ENCODE assay signal across 2 cellular contexts in genomic region chr18:28204154-28204553, GRCh38.
TF ChIP-seq lines count a peak whose summit lies in the region.

No MANE protein-coding gene starts in this region.

TF ChIP-seq in A549, 52 proteins besides CTCF, POLR2A, EP300 and RAD21 (continued from another document):
- TF ChIP-seq HMGXB4 (CRISPR knock-in tag; IDR thresholded peaks at IDR 0.05; ENCODE audit: borderline replicate concordance): no peak
- no peak for TF ChIP-seq RCOR1 (IDR thresholded peaks at IDR 0.05; ENCODE audit: low read depth, low read length)
- TF ChIP-seq PBX3 (IDR thresholded peaks at IDR 0.05): no peak
- TF ChIP-seq JUNB (IDR thresholded peaks at IDR 0.05): peak; percentile 42; the same call in 1 of the 2 replicates
- TF ChIP-seq JUN (IDR thresholded peaks at IDR 0.05): no peak
- TF ChIP-seq CEBPB (IDR thresholded peaks at IDR 0.05): no peak
- no peak for TF ChIP-seq HOXB5 (CRISPR knock-in tag; IDR thresholded peaks at IDR 0.05)
- TF ChIP-seq NFE2L2 (conservative IDR thresholded peaks at IDR 0.05; ENCODE audit: low read length): 0 out of 2 replicates have a peak, but pooled peaks have one; percentile 23
- peak; percentile 10; the same call in 1 of the 2 replicates for TF ChIP-seq GATA3 (IDR thresholded peaks at IDR 0.05; ENCODE audit: borderline replicate concordance)

TF ChIP-seq in HCT116, 20 proteins besides CTCF, POLR2A, EP300 and RAD21 (continued from another document):
- TF ChIP-seq ATF3 (IDR thresholded peaks at IDR 0.05) (no peak), REST (IDR thresholded peaks at IDR 0.05; ENCODE audit: low read depth) (no peak), CBX3 (IDR thresholded peaks at IDR 0.05; ENCODE audit: low read depth) (no peak), POLR2AphosphoS5 (IDR thresholded peaks at IDR 0.05; ENCODE audit: low read depth, low read length) (no peak), EGR1 (IDR thresholded peaks at IDR 0.05; ENCODE audit: low read depth) (no peak), FOSL1 (IDR thresholded peaks at IDR 0.05; ENCODE audit: low read depth) (no peak)
- TF ChIP-seq, protein P1, sequence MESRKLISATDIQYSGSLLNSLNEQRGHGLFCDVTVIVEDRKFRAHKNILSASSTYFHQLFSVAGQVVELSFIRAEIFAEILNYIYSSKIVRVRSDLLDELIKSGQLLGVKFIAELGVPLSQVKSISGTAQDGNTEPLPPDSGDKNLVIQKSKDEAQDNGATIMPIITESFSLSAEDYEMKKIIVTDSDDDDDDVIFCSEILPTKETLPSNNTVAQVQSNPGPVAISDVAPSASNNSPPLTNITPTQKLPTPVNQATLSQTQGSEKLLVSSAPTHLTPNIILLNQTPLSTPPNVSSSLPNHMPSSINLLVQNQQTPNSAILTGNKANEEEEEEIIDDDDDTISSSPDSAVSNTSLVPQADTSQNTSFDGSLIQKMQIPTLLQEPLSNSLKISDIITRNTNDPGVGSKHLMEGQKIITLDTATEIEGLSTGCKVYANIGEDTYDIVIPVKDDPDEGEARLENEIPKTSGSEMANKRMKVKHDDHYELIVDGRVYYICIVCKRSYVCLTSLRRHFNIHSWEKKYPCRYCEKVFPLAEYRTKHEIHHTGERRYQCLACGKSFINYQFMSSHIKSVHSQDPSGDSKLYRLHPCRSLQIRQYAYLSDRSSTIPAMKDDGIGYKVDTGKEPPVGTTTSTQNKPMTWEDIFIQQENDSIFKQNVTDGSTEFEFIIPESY (IDR thresholded peaks at IDR 0.05; ENCODE audit: extremely low read depth, insufficient replicate concordance, low read length): no peak
